Comparison of ENCODE assay signal across 27 cellular contexts in the genomic region with DNA sequence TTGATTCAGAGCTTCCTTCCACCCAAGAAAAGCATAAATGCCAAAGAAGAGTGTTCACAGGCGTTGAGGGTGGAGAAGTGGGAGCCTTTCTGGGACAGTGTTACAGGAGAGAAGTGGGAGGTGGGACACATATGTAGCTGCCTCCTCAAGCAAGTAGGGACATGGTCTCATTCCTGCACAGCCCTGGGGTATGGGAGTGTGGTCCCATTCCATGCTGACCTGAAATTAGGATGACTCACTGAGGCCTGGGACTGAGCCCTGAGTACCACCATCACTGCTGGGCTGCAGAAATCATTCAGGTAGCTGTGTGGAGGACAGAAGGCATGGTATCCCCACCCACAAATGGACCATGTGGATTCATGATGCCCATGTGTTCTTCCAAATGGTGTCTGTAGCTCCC. TPM values are rescaled to one million over a fixed set of nuclear protein-coding genes. Genes with fewer than 3 reads are reported as not detected.
DNase-seq lines count a peak whose midpoint lies in the region; ATAC-seq and TF ChIP-seq lines count a peak whose summit lies in the region.
"Had no signal": no experiment of that assay in that cellular context is flagged by ENCODE, and none has a peak within 500 bp of the region (broad histone marks: within the 10 kb centered on the region; RNA-seq: fewer than 3 reads in every experiment).

No MANE protein-coding gene starts in this region.

- no peak overlapping the region for H2AFZ ChIP-seq in mammary epithelial cell (ENCODE audit: low read depth, low read length)

- H3K9ac ChIP-seq in mammary epithelial cell (ENCODE audit: insufficient read depth, low read length) = no peak overlapping the region
- H3K9ac ChIP-seq: BLaER1 had no signal

- 83% methylated on average over 1 of the region's 1 CpG for WGBS in esophagus muscularis mucosa
- 75 to 79% methylated on average over 1 of the region's 1 CpG for WGBS in upper lobe of left lung, 2 donors
- WGBS in mammary epithelial cell (ENCODE audit: low coverage, missing lambda C conversion rate) = 67% methylated on average over 1 of the region's 1 CpG

- dilution Hi-C loops in mammary epithelial cell (cut with HindIII; ENCODE audit: low sequenced_read_pairs) = no loop called here

- BruUV-seq in mammary epithelial cell (replicated peaks; lab: Mats Ljungman, UMichigan) = no TSS peak

- H3K27ac ChIP-seq in esophagus muscularis mucosa (replicated peaks in 1 of 4) (no peak overlapping the region), upper lobe of left lung (no peak overlapping the region), mammary epithelial cell (ENCODE audit: insufficient read depth, low read depth, low read length) (no peak overlapping the region)
- H3K27ac ChIP-seq: BLaER1 had no signal

- in situ Hi-C loops in mammary epithelial cell (cut with MboI; ENCODE audit: low sequenced_read_pairs in 2 of 2) = no loop called here

- peak; percentile 55 for DNase-seq in esophagus muscularis mucosa (ENCODE audit: extremely low spot score)
- DNase-seq in upper lobe of left lung = no peak
- DNase-seq in mammary epithelial cell = no peak
- DNase-seq in HT-29 (ENCODE audit: low spot score) = no peak
- DNase-seq: 8988T; ACHN; BE2C; C1 segment of cervical spinal cord; CD4-positive, alpha-beta memory T cell; CD4-positive, CD25-positive, alpha-beta regulatory T cell; CD8-positive, alpha-beta memory T cell; COR-L47; DMS 273 treated with DMSO at 0.1 percent for 48 hours; DMS153; DMS53; DMS79; DND-41; EL; GDM1 had no signal

- CTCF ChIA-PET in mammary epithelial cell (lab: Charles Lee; ENCODE audit: low non-redundant PET) = no interaction called here

- TF ChIP-seq EP300 in esophagus muscularis mucosa (IDR thresholded peaks at IDR 0.05) = no peak
- no peak for TF ChIP-seq EP300 in upper lobe of left lung (IDR thresholded peaks at IDR 0.05)

- no peak for TF ChIP-seq POLR2A in esophagus muscularis mucosa (IDR thresholded peaks at IDR 0.05; ENCODE audit: low read depth)
- no peak for TF ChIP-seq POLR2A in upper lobe of left lung (IDR thresholded peaks at IDR 0.05)

- TF ChIP-seq CTCF in esophagus muscularis mucosa (IDR thresholded peaks at IDR 0.05) = no peak
- TF ChIP-seq CTCF in upper lobe of left lung (IDR thresholded peaks at IDR 0.05) = no peak
- no peak for TF ChIP-seq CTCF in mammary epithelial cell (conservative IDR thresholded peaks at IDR 0.05 in 1 of 2, IDR thresholded peaks at IDR 0.05 in 1 of 2; ENCODE audit: extremely low read depth in 1 of 2, insufficient read depth in 1 of 2, low read depth in 1 of 2, low read length in 2 of 2)

- no peaks in the 10 kb centered on the region for H4K20me1 ChIP-seq in mammary epithelial cell (ENCODE audit: insufficient read depth, low read length)
- H4K20me1 ChIP-seq: BLaER1 had no signal

- H3K27me3 ChIP-seq in esophagus muscularis mucosa (peaks cover 0 to 10% (median 0%) of the 10 kb centered on the region in 4 donors), upper lobe of left lung (no peaks in the 10 kb centered on the region), mammary epithelial cell (ENCODE audit: insufficient read depth, low read length) (peaks cover 2% of the 10 kb centered on the region)
- H3K27me3 ChIP-seq: BLaER1 had no signal

- H3K9me3 ChIP-seq in esophagus muscularis mucosa = peaks cover 0 to 15% (median 3%) of the 10 kb centered on the region in 4 donors
- H3K9me3 ChIP-seq in upper lobe of left lung = peaks cover 0 to 13% (median 6%) of the 10 kb centered on the region in 4 donors
- H3K9me3 ChIP-seq in mammary epithelial cell (replicated peaks; ENCODE audit: insufficient read depth, low read length) = peaks cover 5% of the 10 kb centered on the region
- H3K9me3 ChIP-seq: BE2C had no signal

- intact Hi-C loops in esophagus muscularis mucosa (cut with DNase I) = no loop called here
- intact Hi-C loops in mammary epithelial cell (cut with micrococcal nuclease) = no loop called here

- no peaks in the 10 kb centered on the region for H3K79me2 ChIP-seq in mammary epithelial cell (ENCODE audit: insufficient read depth, low read length)

- H3K4me3 ChIP-seq in esophagus muscularis mucosa (no peak overlapping the region), upper lobe of left lung (no peak overlapping the region), mammary epithelial cell (replicated peaks in 1 of 3; ENCODE audit: insufficient read depth in 1 of 3, low read depth in 2 of 3, low read length in 3 of 3) (no peak overlapping the region)
- H3K4me3 ChIP-seq: BLaER1, GM12878 had no signal

- ATAC-seq in upper lobe of left lung (ENCODE audit: low FRiP score in 2 of 2) (peak; percentile 6 to 51), HG02885 (IDR thresholded peaks at IDR 0.05; ENCODE audit: poor library complexity, unreplicated experiment) (no peak)
- ATAC-seq: GM12878 had no signal

- H3K4me1 ChIP-seq in esophagus muscularis mucosa = no peaks in the 10 kb centered on the region
- H3K4me1 ChIP-seq in upper lobe of left lung = no peaks in the 10 kb centered on the region
- no peaks in the 10 kb centered on the region for H3K4me1 ChIP-seq in mammary epithelial cell (ENCODE audit: insufficient read depth, low read length)
- H3K4me1 ChIP-seq: BE2C, BLaER1 had no signal

- H3K36me3 ChIP-seq in esophagus muscularis mucosa (no peaks in the 10 kb centered on the region), upper lobe of left lung (no peaks in the 10 kb centered on the region), mammary epithelial cell (ENCODE audit: insufficient read depth, low read length) (no peaks in the 10 kb centered on the region)
- H3K36me3 ChIP-seq: BE2C, BLaER1 had no signal

- no peak overlapping the region for H3K4me2 ChIP-seq in mammary epithelial cell (ENCODE audit: insufficient read depth, low read depth, low read length)
- H3K4me2 ChIP-seq: BLaER1 had no signal

RNA-seq across cellular contexts. Expression of a gene that starts 17.4 kb away (rescaled TPM):
- 10 to 100 TPM in 1 of 4 donors, 1 to 10 TPM in 2, not detected in 1; 3.3 to 11.9 (median 7.1) TPM for total RNA-seq in esophagus muscularis mucosa
- total RNA-seq in upper lobe of left lung = over 10,000 TPM in 3 of 6 donors, 1,000 to 10,000 TPM in 3; 5,575 to 14,730 (median 10,328) TPM
- total RNA-seq in mammary epithelial cell = not detected
- not detected for polyA plus RNA-seq in mammary epithelial cell
- not detected for polyA minus RNA-seq in mammary epithelial cell
- not detected in 2 replicates for total RNA-seq in HT-29 (2014; rRNA removed; shearing (Covaris generic))
- total RNA-seq: A673; CD4-positive, alpha-beta memory T cell; CD4-positive, CD25-positive, alpha-beta regulatory T cell; CD8-positive, alpha-beta memory T cell; Daoy; G401 had no signal
- polyA plus RNA-seq: AG04450; CD14-positive monocyte; CD4-positive, alpha-beta memory T cell; CD4-positive, CD25-positive, alpha-beta regulatory T cell; CD8-positive, alpha-beta memory T cell; GM12878 had no signal

RNA-seq across cellular contexts. Expression of a gene that starts 33.2 kb away (rescaled TPM):
- total RNA-seq in esophagus muscularis mucosa (10 to 100 TPM in 1 of 4 donors, 1 to 10 TPM in 2, not detected in 1; 7.5 to 12.9 (median 8.3) TPM), upper lobe of left lung (over 10,000 TPM in 4 of 6 donors, 1,000 to 10,000 TPM in 2; 9,072 to 22,500 (median 12,135) TPM), mammary epithelial cell (not detected)
- not detected for polyA plus RNA-seq in mammary epithelial cell
- polyA minus RNA-seq in mammary epithelial cell = not detected
- total RNA-seq in HT-29 (2014; rRNA removed; shearing (Covaris generic)) = 1.6 and 1.7 TPM in 2 replicates
- total RNA-seq: A673; CD4-positive, alpha-beta memory T cell; CD4-positive, CD25-positive, alpha-beta regulatory T cell; CD8-positive, alpha-beta memory T cell; Daoy; G401 had no signal
- polyA plus RNA-seq: AG04450; CD14-positive monocyte; CD4-positive, alpha-beta memory T cell; CD4-positive, CD25-positive, alpha-beta regulatory T cell; CD8-positive, alpha-beta memory T cell had no signal

Comparison
In these comparisons a context has a peak if more than half of its experiments do, and no peak if none do; other contexts are left out.
1. RNA of a gene that starts 17.4 kb away (total RNA-seq): 5,575 to 14,730 TPM in upper lobe of left lung; 3.3 to 11.9 TPM in esophagus muscularis mucosa, not detected in mammary epithelial cell and not detected in HT-29; every median in the first group is over 100 times any median in the second.
2. RNA of a gene that starts 33.2 kb away (total RNA-seq): 9,072 to 22,500 TPM in upper lobe of left lung; 7.5 to 12.9 TPM in esophagus muscularis mucosa, 1.6 to 1.7 TPM in HT-29 and not detected in mammary epithelial cell; every median in the first group is over 100 times any median in the second.